8 cellular contexts compared by ENCODE assay signal in the genomic region with DNA sequence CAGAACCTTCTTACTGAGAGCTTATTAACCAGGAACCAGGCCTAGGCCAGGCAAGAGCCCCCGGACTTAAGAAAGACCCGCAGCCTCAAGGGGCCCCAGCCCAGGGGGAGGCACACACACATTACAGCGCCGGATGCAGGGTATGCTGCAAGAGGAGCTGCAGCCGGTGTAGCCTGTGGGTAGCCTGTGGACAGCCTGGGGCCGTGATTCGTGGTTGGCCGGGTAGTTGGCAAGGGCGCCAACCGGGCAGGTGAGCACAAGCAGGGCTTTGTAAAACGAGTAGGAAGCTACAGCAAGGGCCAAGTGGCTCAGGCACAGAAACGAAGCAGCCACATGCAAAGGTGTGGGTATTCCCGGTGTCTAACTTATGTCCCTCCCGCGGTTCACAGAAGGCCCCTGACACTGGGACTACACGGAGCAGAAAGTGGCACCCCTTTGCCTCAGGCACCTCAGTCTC. TPM values are rescaled to one million over a fixed set of nuclear protein-coding genes. Genes with fewer than 3 reads are reported as not detected.
DNase-seq lines count a peak whose midpoint lies in the region; ATAC-seq and TF ChIP-seq lines count a peak whose summit lies in the region.

No MANE protein-coding gene starts in this region.

- H3K9me3 Mint-ChIP-seq in natural killer cell, result no peaks in the 10 kb centered on the region
- no peaks in the 10 kb centered on the region for H3K9me3 Mint-ChIP-seq in neural progenitor cell

- no peaks in the 10 kb centered on the region for H3K79me2 ChIP-seq in MM.1S (ENCODE audit: low read length)
- H3K79me2 ChIP-seq in neural progenitor cell (ENCODE audit: low read depth), result no peaks in the 10 kb centered on the region

- H3K4me2 ChIP-seq in MM.1S (ENCODE audit: low read depth, low read length) (peak overlapping the region; percentile 69), neural progenitor cell (no peak overlapping the region)

- H3K27ac Mint-ChIP-seq in natural killer cell (peak overlapping the region in 1 of 2 donors; percentile 31), neural progenitor cell (no peak overlapping the region)

- TF ChIP-seq CTCF in MM.1S (IDR thresholded peaks at IDR 0.05; ENCODE audit: low read length) (no peak), natural killer cell (IDR thresholded peaks at IDR 0.05) (no peak), neural progenitor cell (IDR thresholded peaks at IDR 0.05) (no peak)

- H3K4me1 Mint-ChIP-seq in natural killer cell (peaks cover 5 to 11% of the 10 kb centered on the region in 2 donors), neural progenitor cell (peaks cover 8% of the 10 kb centered on the region)

- peak overlapping the region; percentile 63 for H3K4me3 ChIP-seq in MM.1S (ENCODE audit: low read length)
- no peak overlapping the region for H3K4me3 ChIP-seq in neural progenitor cell

- intact Hi-C loops in natural killer cell (cut with micrococcal nuclease), result loop anchor here (10.0 kb wide), 1 partner anchor 191 kb away; no protein-coding TSS in a partner anchor

- peak overlapping the region; percentile 49; the same call in 1 of the 2 replicates for H3K9ac ChIP-seq in MM.1S (ENCODE audit: low read length)
- no peak overlapping the region for H3K9ac ChIP-seq in neural progenitor cell

- H3K27ac ChIP-seq in MM.1S (ENCODE audit: low read length) (no peak overlapping the region), caudate nucleus (ENCODE audit: low read depth, low read length) (peak overlapping the region; percentile 54), neural progenitor cell (no peak overlapping the region)

- peak; percentile 21 for DNase-seq in DMS 273 treated with DMSO at 0.1 percent for 48 hours (lab: John Stamatoyannopoulos, UW)
- peak; percentile 32 for DNase-seq in MM.1S
- DNase-seq in caudate nucleus (lab: John Stamatoyannopoulos, UW), result peak in 3 of 61 donors; percentile 16 to 85 (median 40)
- no peak for DNase-seq in natural killer cell
- no peak for DNase-seq in Kasumi-1 (lab: John Stamatoyannopoulos, UW)
- no peak for DNase-seq in neural progenitor cell (ENCODE audit: low spot score)
- no peak for DNase-seq in NCI-H146 treated with DMSO at 0.1 percent for 48 hours (lab: John Stamatoyannopoulos, UW; ENCODE audit: unreplicated experiment)

- H3K27me3 Mint-ChIP-seq in natural killer cell (ENCODE audit: low read depth in 2 of 2) (no peaks in the 10 kb centered on the region), neural progenitor cell (ENCODE audit: insufficient read depth, low read depth) (peaks cover 4% of the 10 kb centered on the region)

- H3K4me1 ChIP-seq in MM.1S (ENCODE audit: low read length) (no peaks in the 10 kb centered on the region), neural progenitor cell (peaks cover 12% of the 10 kb centered on the region)

- H4K20me1 ChIP-seq in MM.1S (ENCODE audit: insufficient read depth, low read length) (no peaks in the 10 kb centered on the region), neural progenitor cell (ENCODE audit: low read depth) (peaks cover 9% of the 10 kb centered on the region)

- 0 out of 2 replicates have a peak, but pooled peaks cover 6% of the 10 kb centered on the region for H3F3A ChIP-seq in MM.1S (ENCODE audit: insufficient read depth, low read length)
- peaks cover 7% of the 10 kb centered on the region for H3F3A ChIP-seq in neural progenitor cell (ENCODE audit: low read depth)

- ATAC-seq in GM21367 (IDR thresholded peaks at IDR 0.05; ENCODE audit: unreplicated experiment) (peak; percentile 15), natural killer cell (peak in 2 of 3 donors; percentile 2 to 7)

- H3K27me3 ChIP-seq in MM.1S (replicated peaks; ENCODE audit: insufficient read depth, low read length) (no peaks in the 10 kb centered on the region), neural progenitor cell (no peaks in the 10 kb centered on the region)

- no peaks in the 10 kb centered on the region for H3K36me3 Mint-ChIP-seq in natural killer cell
- peaks cover 7% of the 10 kb centered on the region for H3K36me3 Mint-ChIP-seq in neural progenitor cell

- no peaks in the 10 kb centered on the region for H3K9me2 ChIP-seq in MM.1S (replicated peaks; ENCODE audit: insufficient read depth, low read length)

- no peaks in the 10 kb centered on the region for H3K36me3 ChIP-seq in MM.1S (replicated peaks; ENCODE audit: insufficient read depth, low read length)
- H3K36me3 ChIP-seq in neural progenitor cell, result no peaks in the 10 kb centered on the region

- peak overlapping the region; percentile 87 for H3K4me3 Mint-ChIP-seq in natural killer cell
- H3K4me3 Mint-ChIP-seq in neural progenitor cell, result no peak overlapping the region

- H2AFZ ChIP-seq in MM.1S (ENCODE audit: low read length) (peak overlapping the region; percentile 43), neural progenitor cell (replicated peaks) (no peak overlapping the region)

- H3K9me3 ChIP-seq in MM.1S (replicated peaks; ENCODE audit: insufficient read depth, low read length), result no peaks in the 10 kb centered on the region
- H3K9me3 ChIP-seq in neural progenitor cell (ENCODE audit: low read depth), result no peaks in the 10 kb centered on the region

RNA-seq across cellular contexts. Expression of gene KIAA1614, which starts 40.6 kb away (rescaled TPM):
- total RNA-seq in natural killer cell, result under 1 TPM; 0.09 to 0.80 (median 0.40) TPM
- 0.56 and 3.8 TPM in 2 replicates for total RNA-seq in neural progenitor cell (ENCODE audit: low replicate concordance)

Comparison
In these comparisons a context has a peak if more than half of its experiments do, and no peak if none do; other contexts are left out.
1. DNase-seq: peak in DMS 273 treated with DMSO at 0.1 percent for 48 hours (single experiment) and MM.1S (single experiment); none in natural killer cell (single experiment), Kasumi-1 (0 of 2), neural progenitor cell (single experiment) and NCI-H146 treated with DMSO at 0.1 percent for 48 hours (single experiment).